ENCODE assay signal across 8 cellular contexts in the genomic region with DNA sequence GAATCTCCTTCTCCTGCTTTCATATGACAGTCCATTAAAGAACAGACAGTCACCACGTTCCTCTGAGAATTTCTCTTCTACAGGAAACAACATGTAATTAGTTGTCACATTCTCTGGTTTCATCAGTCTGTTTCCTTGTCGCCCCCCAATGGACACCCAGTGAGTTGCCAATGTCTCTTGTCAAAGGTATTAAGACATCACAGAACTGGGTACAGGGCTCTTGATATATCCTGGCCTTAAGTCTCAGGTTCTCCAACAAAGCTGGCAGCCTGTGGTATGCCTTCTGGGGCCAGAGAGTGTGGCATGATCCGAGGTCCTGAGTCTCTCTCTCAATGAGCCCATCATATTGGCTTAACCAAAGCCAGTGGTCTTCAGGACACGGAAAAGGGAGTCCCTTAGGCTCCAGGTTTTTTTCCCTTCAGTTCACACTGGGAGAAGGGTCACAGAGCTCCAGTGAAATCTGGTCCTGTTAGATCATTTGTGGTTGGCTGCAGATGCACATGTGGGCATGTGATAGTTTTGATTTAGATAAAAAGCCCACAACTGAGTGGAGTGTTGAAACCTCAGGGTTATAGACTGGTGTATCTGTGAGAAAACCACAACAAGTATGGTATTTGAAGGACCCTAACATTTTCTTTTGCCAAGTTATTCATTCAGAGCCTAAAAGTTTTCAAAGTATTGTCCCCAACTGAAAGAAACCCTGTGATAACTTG. TPM values are rescaled to one million over a fixed set of nuclear protein-coding genes. Genes with fewer than 3 reads are reported as not detected.
A peak's percentile ranks its signal among the peaks of the same experiment; 100 is the strongest.
DNase-seq lines count a peak whose midpoint lies in the region; ATAC-seq, FAIRE-seq and TF ChIP-seq lines count a peak whose summit lies in the region.

No MANE protein-coding gene starts in this region.

- H3K9me3 ChIP-seq in Caco-2 (no peaks in the 10 kb centered on the region), fibroblast of lung (ENCODE audit: control insufficient read depth, insufficient read depth, low read depth, low read length) (no peaks in the 10 kb centered on the region), pancreas (no peaks in the 10 kb centered on the region)
- H3K9me3 ChIP-seq in CD8-positive, alpha-beta memory T cell (ENCODE audit: low read length): no peaks in the 10 kb centered on the region

- H3K27ac ChIP-seq in HL-60 (replicated peaks): no peak overlapping the region
- no peak overlapping the region for H3K27ac ChIP-seq in fibroblast of lung (ENCODE audit: insufficient read depth, low read length)
- no peak overlapping the region for H3K27ac ChIP-seq in pancreas
- no peak overlapping the region for H3K27ac ChIP-seq in CD8-positive, alpha-beta memory T cell (ENCODE audit: low read depth, low read length)

- no peak overlapping the region for H2AFZ ChIP-seq in fibroblast of lung (ENCODE audit: low read length)

- H3K4me1 ChIP-seq in Caco-2 (peaks cover 11% of the 10 kb centered on the region; the same call in 1 of the 2 replicates), fibroblast of lung (ENCODE audit: control insufficient read depth, extremely low read depth, insufficient read depth, low read length) (no peaks in the 10 kb centered on the region), pancreas (peaks cover 12 to 27% (median 25%) of the 10 kb centered on the region in 3 donors)
- H3K4me1 ChIP-seq in CD8-positive, alpha-beta memory T cell (ENCODE audit: insufficient read depth, low read length): no peaks in the 10 kb centered on the region

- DNase-seq in Caco-2 (peak; percentile 62 to 67), HL-60 (ENCODE audit: low read depth in 1 of 2, low spot score in 1 of 2) (peak in 1 of 2 experiments; percentile 62), SK-N-DZ (ENCODE audit: low spot score) (peak; percentile 28), fibroblast of lung (ENCODE audit: low read depth in 2 of 2) (peak; percentile 39 to 62), pancreas (peak in 3 of 6 donors; percentile 37 to 69 (median 41))
- no peak for DNase-seq in activated CD8-positive, alpha-beta memory T cell treated with anti-CD3 and anti-CD28 coated beads, Interleukin-2, amount 50 U/mL, for 4 hours
- DNase-seq in CD8-positive, alpha-beta memory T cell: no peak

- H3K27me3 ChIP-seq in Caco-2 (replicated peaks; ENCODE audit: control insufficient read depth, insufficient read depth, low read length) (no peaks in the 10 kb centered on the region), HL-60 (ENCODE audit: insufficient read depth, poor library complexity, severe bottlenecking) (no peaks in the 10 kb centered on the region), fibroblast of lung (ENCODE audit: control insufficient read depth, insufficient read depth, low read length) (peaks cover 9% of the 10 kb centered on the region), pancreas (no peaks in the 10 kb centered on the region)
- H3K27me3 ChIP-seq in CD8-positive, alpha-beta memory T cell (ENCODE audit: insufficient read depth, low read length, poor library complexity, severe bottlenecking): no peaks in the 10 kb centered on the region

- no peaks in the 10 kb centered on the region for H3K36me3 Mint-ChIP-seq in Caco-2 (ENCODE audit: insufficient read depth, unreplicated experiment)
- no peaks in the 10 kb centered on the region for H3K36me3 Mint-ChIP-seq in CD8-positive, alpha-beta memory T cell

- no peak overlapping the region for H3K9ac ChIP-seq in fibroblast of lung (ENCODE audit: insufficient read depth, low read length)

- TF ChIP-seq CTCF in Caco-2 (IDR thresholded peaks at IDR 0.05; ENCODE audit: insufficient read depth in 1 of 2, low read depth in 1 of 2, low read length in 1 of 2, severe bottlenecking in 1 of 2, unreplicated experiment in 1 of 2) (peak; percentile 40 to 71), HL-60 (IDR thresholded peaks at IDR 0.05; ENCODE audit: insufficient read depth, low read length) (peak; percentile 48), fibroblast of lung (conservative IDR thresholded peaks at IDR 0.05 in 1 of 2, IDR thresholded peaks at IDR 0.05 in 1 of 2; ENCODE audit: low read depth in 1 of 2, low read length in 2 of 2) (peak; percentile 63 to 74), pancreas (IDR thresholded peaks at IDR 0.05) (peak in 3 of 4 donors; percentile 22 to 39 (median 32))

- ATAC-seq in GM19372 (IDR thresholded peaks at IDR 0.05; ENCODE audit: low read depth, unreplicated experiment): peak; percentile 87
- peak; percentile 48 to 66 (median 57) for ATAC-seq in pancreas

- H4K20me1 ChIP-seq in fibroblast of lung (ENCODE audit: control insufficient read depth, extremely low read depth, insufficient read depth, low read length): no peaks in the 10 kb centered on the region

- CTCF ChIA-PET in Caco-2 (lab: Charles Lee): no interaction called here
- CTCF ChIA-PET in CD8-positive, alpha-beta memory T cell (lab: Charles Lee): interaction anchor here (1.0 kb wide), 1 partner anchor 15 kb away, joined by 4 read pairs; no protein-coding TSS in a partner anchor

- no peak overlapping the region for H3K4me2 ChIP-seq in fibroblast of lung (ENCODE audit: extremely low read depth, insufficient read depth, low read length)

- no peak overlapping the region for H3K27ac Mint-ChIP-seq in Caco-2 (ENCODE audit: unreplicated experiment)
- no peak overlapping the region for H3K27ac Mint-ChIP-seq in CD8-positive, alpha-beta memory T cell

- H3K36me3 ChIP-seq in Caco-2 (ENCODE audit: control insufficient read depth, insufficient read depth, low read length): no peaks in the 10 kb centered on the region
- H3K36me3 ChIP-seq in fibroblast of lung (ENCODE audit: control insufficient read depth, insufficient read depth, low read length): no peaks in the 10 kb centered on the region
- no peaks in the 10 kb centered on the region for H3K36me3 ChIP-seq in pancreas
- no peaks in the 10 kb centered on the region for H3K36me3 ChIP-seq in CD8-positive, alpha-beta memory T cell (ENCODE audit: insufficient read depth, low read length)

- H3K27me3 Mint-ChIP-seq in Caco-2 (ENCODE audit: insufficient read depth, unreplicated experiment): no peaks in the 10 kb centered on the region
- H3K27me3 Mint-ChIP-seq in CD8-positive, alpha-beta memory T cell: peaks cover 14 to 35% of the 10 kb centered on the region in 2 donors

- FAIRE-seq in pancreas (lab: Jason Lieb, UNC): no peak

- POLR2A ChIA-PET in Caco-2 (lab: Charles Lee): no interaction called here
- POLR2A ChIA-PET in CD8-positive, alpha-beta memory T cell (lab: Charles Lee): no interaction called here

- WGBS in pancreas, 2 donors: 47 to 52% methylated on average over 4 of the region's 4 CpGs

- H3K79me2 ChIP-seq in fibroblast of lung (ENCODE audit: control insufficient read depth, insufficient read depth, low read length): no peaks in the 10 kb centered on the region

- no peak overlapping the region for H3K4me3 Mint-ChIP-seq in Caco-2 (ENCODE audit: unreplicated experiment)
- no peak overlapping the region for H3K4me3 Mint-ChIP-seq in CD8-positive, alpha-beta memory T cell

- H3K4me3 ChIP-seq in Caco-2 (ENCODE audit: low read depth, low read length): no peak overlapping the region
- H3K4me3 ChIP-seq in HL-60 (replicated peaks; ENCODE audit: insufficient read depth, low read length): no peak overlapping the region
- H3K4me3 ChIP-seq in fibroblast of lung (replicated peaks in 1 of 4; ENCODE audit: control extremely low read depth in 1 of 4, insufficient read depth in 1 of 4, low read depth in 3 of 4, low read length in 4 of 4): no peak overlapping the region
- H3K4me3 ChIP-seq in pancreas: no peak overlapping the region
- H3K4me3 ChIP-seq in CD8-positive, alpha-beta memory T cell (ENCODE audit: low read length): no peak overlapping the region

- intact Hi-C loops in Caco-2 (cut with micrococcal nuclease; ENCODE audit: unreplicated experiment) (loop anchor here (1.0 to 5.0 kb wide), 3 partner anchors 49 to 151 kb away; no protein-coding TSS in a partner anchor), pancreas (cut with DNase I) (no loop called here)

- no TSS peak for BruUV-seq in Caco-2 (replicated peaks; lab: Mats Ljungman, UMichigan)

- peaks cover 6% of the 10 kb centered on the region for H3K4me1 Mint-ChIP-seq in Caco-2 (ENCODE audit: low read depth, unreplicated experiment)
- H3K4me1 Mint-ChIP-seq in CD8-positive, alpha-beta memory T cell: no peaks in the 10 kb centered on the region

- H3K9me3 Mint-ChIP-seq in Caco-2 (ENCODE audit: unreplicated experiment): no peaks in the 10 kb centered on the region
- peaks cover 0 to 3% (median 0%) of the 10 kb centered on the region in 5 donors for H3K9me3 Mint-ChIP-seq in CD8-positive, alpha-beta memory T cell

RNA-seq across cellular contexts. Expression of gene PRLR, which starts 46.9 kb away (rescaled TPM):
- 1.6 and 2.3 TPM in 2 replicates for total RNA-seq in Caco-2 (2022)
- 0.10 TPM in 2 replicates for polyA plus RNA-seq in SK-N-DZ (2014; cell fraction: cytosol; rRNA removed)
- 0.22 and 0.67 TPM in 2 replicates for polyA plus RNA-seq in SK-N-DZ (2014; cell fraction: nucleus; rRNA removed)
- total RNA-seq in fibroblast of lung: 0.33 TPM in 1 of 2 replicates, not detected in the other
- polyA plus RNA-seq in fibroblast of lung: 0.41 and 0.45 TPM in 2 replicates
- 0.06 and 0.30 TPM in 2 replicates for polyA plus RNA-seq in fibroblast of lung (2012)
- 0.07 TPM in 1 of 2 replicates, not detected in the other for polyA minus RNA-seq in fibroblast of lung (ENCODE audit: low replicate concordance)
- 10 to 100 TPM in 3 of 6 donors, 1 to 10 TPM in 3; 6.2 to 16.6 (median 11.1) TPM for total RNA-seq in pancreas
- polyA plus RNA-seq in pancreas: 1 to 10 TPM in 1 of 2 donors, under 1 TPM in 1; 0.61 to 1.5 TPM
- total RNA-seq in CD8-positive, alpha-beta memory T cell: not detected
- not detected for polyA plus RNA-seq in CD8-positive, alpha-beta memory T cell

Comparison
In these comparisons a context has a peak if more than half of its experiments do, and no peak if none do; other contexts are left out.
1. DNase-seq: peak in Caco-2 (2 of 2), SK-N-DZ (single experiment) and fibroblast of lung (2 of 2); none in activated CD8-positive, alpha-beta memory T cell treated with anti-CD3 and anti-CD28 coated beads, Interleukin-2, amount 50 U/mL, for 4 hours (single experiment) and CD8-positive, alpha-beta memory T cell (0 of 5).
2. Peak in every context shown above with its lines, with median percentiles within 50 percentile points of each other: CTCF ChIP-seq.